ENCODE assay signal across 2 cellular contexts in the genomic region with DNA sequence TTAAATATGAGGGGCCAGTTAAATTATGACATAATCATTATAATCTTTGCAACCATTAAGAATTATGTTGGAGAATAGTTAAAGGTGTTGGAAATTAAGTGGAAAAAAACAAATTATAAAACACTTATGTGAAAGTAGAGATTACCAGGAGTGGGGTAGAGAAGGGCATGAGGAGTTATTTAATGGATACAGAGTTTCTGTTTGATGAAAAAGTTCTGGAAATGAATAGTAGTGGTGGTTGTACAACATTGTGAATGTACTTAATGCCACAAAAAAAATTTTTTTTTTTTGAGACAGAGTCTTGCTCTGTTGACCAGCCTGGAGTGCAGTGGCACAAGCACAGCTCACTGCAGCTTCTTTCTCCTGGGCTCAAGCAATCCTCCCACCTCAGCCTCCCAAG.
TF ChIP-seq lines count a peak whose summit lies in the region.

No MANE protein-coding gene starts in this region.

TF ChIP-seq in HEK293, 187 proteins besides CTCF, POLR2A, EP300 and RAD21 (continued from another document):
- TF ChIP-seq ATF2 (tag by site-specific recombination; IDR thresholded peaks at IDR 0.05; ENCODE audit: low read depth) = 0 out of 2 replicates have a peak, but pooled peaks have one; percentile 29

TF ChIP-seq in K562, 482 proteins besides CTCF, POLR2A, EP300 and RAD21 (continued from another document):
- TF ChIP-seq, protein P1, sequence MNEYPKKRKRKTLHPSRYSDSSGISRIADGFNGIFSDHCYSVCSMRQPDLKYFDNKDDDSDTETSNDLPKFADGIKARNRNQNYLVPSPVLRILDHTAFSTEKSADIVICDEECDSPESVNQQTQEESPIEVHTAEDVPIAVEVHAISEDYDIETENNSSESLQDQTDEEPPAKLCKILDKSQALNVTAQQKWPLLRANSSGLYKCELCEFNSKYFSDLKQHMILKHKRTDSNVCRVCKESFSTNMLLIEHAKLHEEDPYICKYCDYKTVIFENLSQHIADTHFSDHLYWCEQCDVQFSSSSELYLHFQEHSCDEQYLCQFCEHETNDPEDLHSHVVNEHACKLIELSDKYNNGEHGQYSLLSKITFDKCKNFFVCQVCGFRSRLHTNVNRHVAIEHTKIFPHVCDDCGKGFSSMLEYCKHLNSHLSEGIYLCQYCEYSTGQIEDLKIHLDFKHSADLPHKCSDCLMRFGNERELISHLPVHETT (CRISPR knock-in tag; conservative IDR thresholded peaks at IDR 0.05 in 1 of 2, IDR thresholded peaks at IDR 0.05 in 1 of 2) = no peak
- TF ChIP-seq ZNF707 (CRISPR knock-in tag; conservative IDR thresholded peaks at IDR 0.05) = 0 out of 2 replicates have a peak, but pooled peaks have one; percentile 51
- TF ChIP-seq ETV6 (IDR thresholded peaks at IDR 0.05; ENCODE audit: borderline replicate concordance in 1 of 2, low read depth in 2 of 2, low read length in 1 of 2) = no peak
- no peak for TF ChIP-seq ETV6 (CRISPR knock-in tag; IDR thresholded peaks at IDR 0.05; ENCODE audit: borderline replicate concordance)
TF ChIP-seq in K562: peak in this region for 1.
